Comparison of ENCODE assay signal across 22 cellular contexts in genomic region chr3:197836244-197836643, GRCh38. TPM values are rescaled to one million over a fixed set of nuclear protein-coding genes. Genes with fewer than 3 reads are reported as not detected.
DNase-seq lines count a peak whose midpoint lies in the region; ATAC-seq and TF ChIP-seq lines count a peak whose summit lies in the region.
"Had no signal": no experiment of that assay in that cellular context is flagged by ENCODE, and none has a peak within 500 bp of the region (broad histone marks: within the 10 kb centered on the region; RNA-seq: fewer than 3 reads in every experiment).

No MANE protein-coding gene starts in this region.

- no peak overlapping the region for H3K27ac ChIP-seq in mammary epithelial cell (ENCODE audit: insufficient read depth, low read depth, low read length)
- peak overlapping the region; percentile 19 for H3K27ac ChIP-seq in hepatocyte
- H3K27ac ChIP-seq: C4-2B had no signal

- H3K27ac Mint-ChIP-seq in MCF 10A (ENCODE audit: low read depth, unreplicated experiment): peak overlapping the region; percentile 51

- H3K27me3 ChIP-seq in mammary epithelial cell (ENCODE audit: insufficient read depth, low read length) (no peaks in the 10 kb centered on the region), hepatocyte (no peaks in the 10 kb centered on the region)

- H3K4me1 ChIP-seq in mammary epithelial cell (ENCODE audit: insufficient read depth, low read length): no peaks in the 10 kb centered on the region
- H3K4me1 ChIP-seq in hepatocyte (ENCODE audit: insufficient read depth): no peaks in the 10 kb centered on the region

- H2AFZ ChIP-seq in mammary epithelial cell (ENCODE audit: low read depth, low read length): no peak overlapping the region
- no peak overlapping the region for H2AFZ ChIP-seq in hepatocyte

- no peak for ATAC-seq in HG02970 (IDR thresholded peaks at IDR 0.05; ENCODE audit: low FRiP score, unreplicated experiment)
- ATAC-seq: Panc1 had no signal

- no peak overlapping the region for H3K9ac ChIP-seq in mammary epithelial cell (ENCODE audit: insufficient read depth, low read length)

- DNase-seq in MCF 10A (ENCODE audit: unreplicated experiment): no peak
- DNase-seq in mammary epithelial cell: no peak
- peak; percentile 90 for DNase-seq in SK-MEL-5 (ENCODE audit: low read depth, low spot score)
- DNase-seq in hepatocyte (ENCODE audit: low spot score): no peak
- no peak for DNase-seq in activated gamma-delta T cell treated with Interleukin-2 at 50 U/mL for 16 hours
- no peak for DNase-seq in KBM-7
- no peak for DNase-seq in NCI-H226
- DNase-seq: CD8-positive, alpha-beta memory T cell; DMS53; GF-D8; IMR-90; Karpas-422; NCI-H1694 treated with DMSO at 0.1 percent for 48 hours; NCI-H2107; NCI-H2227 treated with DMSO at 0.1 percent for 48 hours; NCI-H510A treated with DMSO at 0.1 percent for 48 hours; NCI-H774; NK-92 treated with Interleukin-12 subunit alpha and Interleukin-12 subunit beta, amount 100 ng/mL, for 24 hours had no signal

- no peak for TF ChIP-seq CTCF in MCF 10A (IDR thresholded peaks at IDR 0.05; ENCODE audit: unreplicated experiment)
- no peak for TF ChIP-seq CTCF in mammary epithelial cell (conservative IDR thresholded peaks at IDR 0.05 in 1 of 2, IDR thresholded peaks at IDR 0.05 in 1 of 2; ENCODE audit: extremely low read depth in 1 of 2, insufficient read depth in 1 of 2, low read depth in 1 of 2, low read length in 2 of 2)
- no peak for TF ChIP-seq CTCF in hepatocyte (IDR thresholded peaks at IDR 0.05; ENCODE audit: poor library complexity)

- H4K20me1 ChIP-seq in mammary epithelial cell (ENCODE audit: insufficient read depth, low read length) (no peaks in the 10 kb centered on the region), hepatocyte (ENCODE audit: insufficient read depth, poor library complexity, severe bottlenecking) (no peaks in the 10 kb centered on the region)

- H3K4me3 ChIP-seq in mammary epithelial cell (replicated peaks in 1 of 3; ENCODE audit: insufficient read depth in 1 of 3, low read depth in 2 of 3, low read length in 3 of 3) (no peak overlapping the region), hepatocyte (no peak overlapping the region)
- H3K4me3 ChIP-seq: HAP-1 had no signal

- H3K9me2 ChIP-seq in hepatocyte (replicated peaks; ENCODE audit: insufficient read depth): no peaks in the 10 kb centered on the region

- H3K27me3 Mint-ChIP-seq in MCF 10A (ENCODE audit: insufficient read depth, unreplicated experiment): no peaks in the 10 kb centered on the region
- H3K27me3 Mint-ChIP-seq: CD8-positive, alpha-beta memory T cell had no signal

- dilution Hi-C loops in mammary epithelial cell (cut with HindIII; ENCODE audit: low sequenced_read_pairs): no loop called here

- H3K9me3 ChIP-seq in mammary epithelial cell (replicated peaks; ENCODE audit: insufficient read depth, low read length): no peaks in the 10 kb centered on the region
- no peaks in the 10 kb centered on the region for H3K9me3 ChIP-seq in hepatocyte (ENCODE audit: low read depth)
- H3K9me3 ChIP-seq: HAP-1 had no signal

- intact Hi-C loops in MCF 10A (cut with micrococcal nuclease): no loop called here
- intact Hi-C loops in mammary epithelial cell (cut with micrococcal nuclease): no loop called here

- H3K4me3 Mint-ChIP-seq in MCF 10A (ENCODE audit: unreplicated experiment): no peak overlapping the region
- H3K4me3 Mint-ChIP-seq: CD8-positive, alpha-beta memory T cell had no signal

- H3K79me2 ChIP-seq in mammary epithelial cell (ENCODE audit: insufficient read depth, low read length) (peaks cover 3% of the 10 kb centered on the region), hepatocyte (no peaks in the 10 kb centered on the region)

- H3K9me3 Mint-ChIP-seq in MCF 10A (ENCODE audit: unreplicated experiment): no peaks in the 10 kb centered on the region
- H3K9me3 Mint-ChIP-seq: CD8-positive, alpha-beta memory T cell had no signal

- POLR2A ChIA-PET in MCF 10A (lab: Yijun Ruan, JAX): interaction anchor here (0.8 to 1.5 kb wide), 2 partner anchors 8 to 14 kb away, joined by 4 read pairs; no protein-coding TSS in a partner anchor

- CTCF ChIA-PET in MCF 10A (lab: Yijun Ruan, JAX): interaction anchor here (0.8 kb wide), 1 partner anchor 33 kb away, joined by 3 read pairs; no protein-coding TSS in a partner anchor
- CTCF ChIA-PET in mammary epithelial cell (lab: Charles Lee; ENCODE audit: low non-redundant PET): no interaction called here

- H3K36me3 Mint-ChIP-seq in MCF 10A (ENCODE audit: insufficient read depth, unreplicated experiment): peaks cover 63% of the 10 kb centered on the region

- BruUV-seq in MCF 10A (replicated peaks; lab: Mats Ljungman, UMichigan): no TSS peak
- BruUV-seq in mammary epithelial cell (replicated peaks; lab: Mats Ljungman, UMichigan): no TSS peak

- H3K4me1 Mint-ChIP-seq in MCF 10A (ENCODE audit: insufficient read depth, unreplicated experiment): no peaks in the 10 kb centered on the region

- H3K4me2 ChIP-seq in mammary epithelial cell (ENCODE audit: insufficient read depth, low read depth, low read length) (no peak overlapping the region), hepatocyte (no peak overlapping the region)

- H3K36me3 ChIP-seq in mammary epithelial cell (ENCODE audit: insufficient read depth, low read length) (peaks cover 30% of the 10 kb centered on the region), hepatocyte (replicated peaks; ENCODE audit: insufficient read depth, low read depth) (no peaks in the 10 kb centered on the region)

- in situ Hi-C loops in mammary epithelial cell (cut with MboI; ENCODE audit: low sequenced_read_pairs in 2 of 2) (no loop called here), SK-MEL-5 (cut with HindIII; ENCODE audit: low pct_unique_long_range_greater_than_20kb, low sequenced_read_pairs) (no loop called here), KBM-7 (cut with MboI; ENCODE audit: low pct_unique_long_range_greater_than_20kb, low sequenced_read_pairs) (no loop called here)

RNA-seq across cellular contexts. Expression of gene LRCH3, which starts 45.2 kb away (rescaled TPM):
- total RNA-seq in MCF 10A (2022): 55.3 and 58.8 TPM in 2 replicates
- total RNA-seq in mammary epithelial cell: 10 to 100 TPM; 45.8 to 49.0 TPM
- 19.1 TPM for polyA plus RNA-seq in mammary epithelial cell
- 123 TPM for polyA minus RNA-seq in mammary epithelial cell
- 92.3 and 93.7 TPM in 2 replicates for total RNA-seq in SK-MEL-5 (2014; rRNA removed; shearing (Covaris generic))
- polyA plus RNA-seq in SK-MEL-5 (2015; cell fraction: cytosol; rRNA removed): 50.4 and 122 TPM in 2 replicates
- 56.3 and 79.7 TPM in 2 replicates for polyA plus RNA-seq in SK-MEL-5 (2015; cell fraction: nucleus; rRNA removed)
- 38.5 and 43.9 TPM in 2 replicates for total RNA-seq in hepatocyte
- 18.0 and 22.5 TPM in 2 replicates for polyA plus RNA-seq in hepatocyte
